1 cellular context compared by ENCODE assay signal in the genomic region with DNA sequence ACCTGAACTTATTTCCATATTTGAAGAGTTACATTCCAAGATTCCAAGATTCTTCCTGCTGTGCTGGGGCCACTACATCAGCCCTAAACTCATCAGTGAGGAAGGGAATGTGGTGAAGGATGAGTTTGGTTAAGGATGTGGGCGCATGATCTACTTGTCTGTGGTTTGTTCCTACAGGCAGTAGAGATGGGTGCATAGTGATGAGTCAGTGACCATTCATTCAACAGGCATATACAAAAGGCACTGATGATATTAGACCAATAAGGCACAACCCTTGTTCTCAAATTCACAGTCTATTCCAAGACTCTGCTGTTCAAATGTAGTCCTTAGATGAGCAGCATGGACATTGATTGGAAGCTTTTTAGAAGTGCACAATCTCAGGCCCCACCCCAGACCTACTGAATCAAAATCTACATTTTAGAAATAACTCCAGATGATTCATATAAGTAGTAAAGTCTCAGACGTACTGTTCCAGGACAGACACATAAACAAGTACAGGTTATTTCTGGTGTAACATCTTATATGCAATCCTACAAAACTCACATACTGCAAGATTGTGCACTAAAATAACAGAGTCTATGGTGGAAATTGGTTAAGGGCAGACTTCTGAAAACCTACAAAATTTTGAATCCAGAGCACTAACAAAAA.
TF ChIP-seq lines count a peak whose summit lies in the region.

No MANE protein-coding gene starts in this region.

TF ChIP-seq in IMR-90, 13 proteins besides CTCF, POLR2A, EP300 and RAD21:
- peak; percentile 64; the same call in 1 of the 2 replicates for TF ChIP-seq BHLHE40 (IDR thresholded peaks at IDR 0.05; ENCODE audit: low read depth, low read length)
- TF ChIP-seq CEBPB (IDR thresholded peaks at IDR 0.05; ENCODE audit: low read depth, low read length): no peak
- no peak for TF ChIP-seq RFX5 (IDR thresholded peaks at IDR 0.05; ENCODE audit: low read depth, low read length)
- peak; percentile 83 for TF ChIP-seq FOS (IDR thresholded peaks at IDR 0.05; ENCODE audit: low read depth, low read length)
- no peak for TF ChIP-seq RCOR1 (IDR thresholded peaks at IDR 0.05; ENCODE audit: insufficient replicate concordance, low read length)
- no peak for TF ChIP-seq NFE2L2 (IDR thresholded peaks at IDR 0.05; ENCODE audit: low read depth, low read length)
